Comparison of ENCODE assay signal across 2 cellular contexts in the genomic region with DNA sequence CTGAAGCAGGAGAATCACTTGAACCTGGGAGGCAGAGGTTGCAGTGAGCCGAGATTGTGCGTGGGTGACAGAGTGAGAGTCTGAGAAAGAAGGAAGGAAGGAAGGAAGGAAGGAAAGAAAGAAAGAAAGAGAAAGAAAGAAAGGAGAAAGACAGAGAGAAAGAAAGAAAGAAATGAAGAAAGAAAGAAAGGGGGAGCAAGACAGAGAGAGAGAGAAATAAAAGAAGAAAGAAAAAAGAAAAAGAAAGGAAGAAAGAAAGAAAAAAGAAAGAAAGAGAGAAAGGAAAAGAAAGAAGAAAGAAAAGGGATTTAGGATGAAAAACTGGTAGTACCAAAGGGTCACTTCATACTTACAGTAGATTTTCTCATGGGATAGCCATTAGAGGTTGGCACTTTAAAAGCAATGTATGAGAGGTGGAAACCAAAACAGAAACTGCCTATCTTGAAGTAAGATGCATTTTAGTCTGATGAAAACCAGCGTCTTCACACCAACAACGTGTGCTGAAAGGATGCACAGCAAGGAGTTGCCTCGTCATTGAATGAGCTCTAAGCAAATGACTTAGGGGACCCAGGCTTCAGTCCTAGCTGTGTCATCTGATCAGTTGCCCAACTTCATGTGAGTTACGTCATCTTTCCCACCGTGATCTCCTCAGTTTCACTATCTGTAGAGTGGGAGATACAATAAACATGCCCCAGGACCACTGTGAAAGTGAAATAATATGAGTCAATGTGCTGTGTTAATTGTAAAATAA.
A peak's percentile ranks its signal among the peaks of the same experiment; 100 is the strongest.
TF ChIP-seq lines count a peak whose summit lies in the region.

No MANE protein-coding gene starts in this region.

TF ChIP-seq in IMR-90, 13 proteins besides CTCF, POLR2A, EP300 and RAD21 (continued from another document):
- TF ChIP-seq RCOR1 (IDR thresholded peaks at IDR 0.05; ENCODE audit: insufficient replicate concordance, low read length) = no peak
- no peak for TF ChIP-seq MXI1 (IDR thresholded peaks at IDR 0.05; ENCODE audit: borderline replicate concordance, low read depth, low read length)
- TF ChIP-seq BHLHE40 (IDR thresholded peaks at IDR 0.05; ENCODE audit: low read depth, low read length) = no peak
- TF ChIP-seq, protein P1, sequence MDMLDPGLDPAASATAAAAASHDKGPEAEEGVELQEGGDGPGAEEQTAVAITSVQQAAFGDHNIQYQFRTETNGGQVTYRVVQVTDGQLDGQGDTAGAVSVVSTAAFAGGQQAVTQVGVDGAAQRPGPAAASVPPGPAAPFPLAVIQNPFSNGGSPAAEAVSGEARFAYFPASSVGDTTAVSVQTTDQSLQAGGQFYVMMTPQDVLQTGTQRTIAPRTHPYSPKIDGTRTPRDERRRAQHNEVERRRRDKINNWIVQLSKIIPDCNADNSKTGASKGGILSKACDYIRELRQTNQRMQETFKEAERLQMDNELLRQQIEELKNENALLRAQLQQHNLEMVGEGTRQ (IDR thresholded peaks at IDR 0.05; ENCODE audit: low read depth, low read length) = no peak
- no peak for TF ChIP-seq MAZ (IDR thresholded peaks at IDR 0.05; ENCODE audit: borderline replicate concordance, low read depth, low read length)
- no peak for TF ChIP-seq SMC3 (IDR thresholded peaks at IDR 0.05; ENCODE audit: low read depth, low read length)
- peak; percentile 43; the same call in 1 of the 2 replicates for TF ChIP-seq CEBPB (IDR thresholded peaks at IDR 0.05; ENCODE audit: low read depth, low read length)
- TF ChIP-seq MAFK (IDR thresholded peaks at IDR 0.05; ENCODE audit: low read depth, low read length) = no peak

TF ChIP-seq in HEK293T, 16 proteins besides CTCF, POLR2A, EP300 and RAD21 (continued from another document):
- TF ChIP-seq SP1 (IDR thresholded peaks at IDR 0.05) = no peak
- TF ChIP-seq, protein P2, sequence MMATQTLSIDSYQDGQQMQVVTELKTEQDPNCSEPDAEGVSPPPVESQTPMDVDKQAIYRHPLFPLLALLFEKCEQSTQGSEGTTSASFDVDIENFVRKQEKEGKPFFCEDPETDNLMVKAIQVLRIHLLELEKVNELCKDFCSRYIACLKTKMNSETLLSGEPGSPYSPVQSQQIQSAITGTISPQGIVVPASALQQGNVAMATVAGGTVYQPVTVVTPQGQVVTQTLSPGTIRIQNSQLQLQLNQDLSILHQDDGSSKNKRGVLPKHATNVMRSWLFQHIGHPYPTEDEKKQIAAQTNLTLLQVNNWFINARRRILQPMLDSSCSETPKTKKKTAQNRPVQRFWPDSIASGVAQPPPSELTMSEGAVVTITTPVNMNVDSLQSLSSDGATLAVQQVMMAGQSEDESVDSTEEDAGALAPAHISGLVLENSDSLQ (IDR thresholded peaks at IDR 0.05) = no peak
- no peak for TF ChIP-seq BHLHE40 (IDR thresholded peaks at IDR 0.05; ENCODE audit: borderline replicate concordance)
- TF ChIP-seq LEF1 (IDR thresholded peaks at IDR 0.05; ENCODE audit: borderline replicate concordance) = no peak
- no peak for TF ChIP-seq L3MBTL2 (conservative IDR thresholded peaks at IDR 0.05)
- TF ChIP-seq ZNF384 (IDR thresholded peaks at IDR 0.05) = no peak
